Comparison of ENCODE assay signal across 17 cellular contexts in genomic region chr4:181661090-181661489, GRCh38.
DNase-seq lines count a peak whose midpoint lies in the region; ATAC-seq and TF ChIP-seq lines count a peak whose summit lies in the region.
"Had no signal": no experiment of that assay in that cellular context is flagged by ENCODE, and none has a peak within 500 bp of the region (broad histone marks: within the 10 kb centered on the region; RNA-seq: fewer than 3 reads in every experiment).

No MANE protein-coding gene starts in this region.

- DNase-seq in EH (ENCODE audit: low read depth): peak; percentile 82
- DNase-seq in OCI-M1 (lab: John Stamatoyannopoulos, UW): peak; percentile 36
- DNase-seq in cardiac fibroblast (ENCODE audit: low read depth in 2 of 2): peak; percentile 57 to 78
- DNase-seq in myocyte (ENCODE audit: low read depth): peak; percentile 52
- no peak for DNase-seq in stimulated activated naive CD4-positive, alpha-beta T cell (lab: John Stamatoyannopoulos, UW)
- DNase-seq in NCI-H510A (lab: John Stamatoyannopoulos, UW): no peak
- DNase-seq in KG1 (lab: John Stamatoyannopoulos, UW): no peak
- DNase-seq: activated gamma-delta T cell treated with Interleukin-2 at 50 U/mL for 16 hours; AML-193; effector memory CD4-positive, alpha-beta T cell; GOT3; head of caudate nucleus; NCI-H446; right cardiac atrium; stimulated activated CD4-positive, alpha-beta T cell treated with anti-CD3 and anti-CD28 coated beads, Interleukin-4, amount 100 ng/mL, for 1 hour; WERI-Rb-1 had no signal

- H3K4me3 ChIP-seq in cardiac fibroblast (replicated peaks in 1 of 2; ENCODE audit: low read depth in 2 of 2, low read length in 2 of 2): no peak overlapping the region

- ATAC-seq in GM18519 (IDR thresholded peaks at IDR 0.05; ENCODE audit: low FRiP score, unreplicated experiment): no peak
- ATAC-seq: right cardiac atrium had no signal

- no peak for TF ChIP-seq CTCF in cardiac fibroblast (IDR thresholded peaks at IDR 0.05; ENCODE audit: low read depth, low read length)

Comparison
In these comparisons a context has a peak if more than half of its experiments do, and no peak if none do; other contexts are left out.
1. DNase-seq: peak in EH (single experiment), OCI-M1 (single experiment), cardiac fibroblast (2 of 2) and myocyte (single experiment); none in stimulated activated naive CD4-positive, alpha-beta T cell (0 of 6), NCI-H510A (single experiment) and KG1 (single experiment).